In genomic region chr5:149418910-149419531, GRCh38 we compare ENCODE assay signal across 1 cellular context.
TF ChIP-seq lines count a peak whose summit lies in the region.

No MANE protein-coding gene starts in this region.

TF ChIP-seq in SK-N-SH treated with all-trans-retinoic acid at 6 μM for 48 hours, 23 proteins besides CTCF, POLR2A, EP300 and RAD21 (continued from another document):
- TF ChIP-seq CREB5 (CRISPR knock-in tag; IDR thresholded peaks at IDR 0.05; ENCODE audit: low read depth): no peak
- TF ChIP-seq, protein P1, sequence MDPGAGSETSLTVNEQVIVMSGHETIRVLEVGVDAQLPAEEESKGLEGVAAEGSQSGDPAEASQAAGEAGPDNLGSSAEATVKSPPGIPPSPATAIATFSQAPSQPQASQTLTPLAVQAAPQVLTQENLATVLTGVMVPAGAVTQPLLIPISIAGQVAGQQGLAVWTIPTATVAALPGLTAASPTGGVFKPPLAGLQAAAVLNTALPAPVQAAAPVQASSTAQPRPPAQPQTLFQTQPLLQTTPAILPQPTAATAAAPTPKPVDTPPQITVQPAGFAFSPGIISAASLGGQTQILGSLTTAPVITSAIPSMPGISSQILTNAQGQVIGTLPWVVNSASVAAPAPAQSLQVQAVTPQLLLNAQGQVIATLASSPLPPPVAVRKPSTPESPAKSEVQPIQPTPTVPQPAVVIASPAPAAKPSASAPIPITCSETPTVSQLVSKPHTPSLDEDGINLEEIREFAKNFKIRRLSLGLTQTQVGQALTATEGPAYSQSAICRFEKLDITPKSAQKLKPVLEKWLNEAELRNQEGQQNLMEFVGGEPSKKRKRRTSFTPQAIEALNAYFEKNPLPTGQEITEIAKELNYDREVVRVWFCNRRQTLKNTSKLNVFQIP (CRISPR knock-in tag; IDR thresholded peaks at IDR 0.05; ENCODE audit: borderline replicate concordance, low read depth): no peak
- no peak for TF ChIP-seq ESRRG (CRISPR knock-in tag; IDR thresholded peaks at IDR 0.05)
- TF ChIP-seq, protein P2, sequence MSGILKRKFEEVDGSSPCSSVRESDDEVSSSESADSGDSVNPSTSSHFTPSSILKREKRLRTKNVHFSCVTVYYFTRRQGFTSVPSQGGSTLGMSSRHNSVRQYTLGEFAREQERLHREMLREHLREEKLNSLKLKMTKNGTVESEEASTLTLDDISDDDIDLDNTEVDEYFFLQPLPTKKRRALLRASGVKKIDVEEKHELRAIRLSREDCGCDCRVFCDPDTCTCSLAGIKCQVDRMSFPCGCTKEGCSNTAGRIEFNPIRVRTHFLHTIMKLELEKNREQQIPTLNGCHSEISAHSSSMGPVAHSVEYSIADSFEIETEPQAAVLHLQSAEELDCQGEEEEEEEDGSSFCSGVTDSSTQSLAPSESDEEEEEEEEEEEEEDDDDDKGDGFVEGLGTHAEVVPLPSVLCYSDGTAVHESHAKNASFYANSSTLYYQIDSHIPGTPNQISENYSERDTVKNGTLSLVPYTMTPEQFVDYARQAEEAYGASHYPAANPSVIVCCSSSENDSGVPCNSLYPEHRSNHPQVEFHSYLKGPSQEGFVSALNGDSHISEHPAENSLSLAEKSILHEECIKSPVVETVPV (CRISPR knock-in tag; IDR thresholded peaks at IDR 0.05): no peak
- TF ChIP-seq RARB (CRISPR knock-in tag; IDR thresholded peaks at IDR 0.05): no peak
- no peak for TF ChIP-seq TOX (CRISPR knock-in tag; IDR thresholded peaks at IDR 0.05; ENCODE audit: borderline replicate concordance)
- no peak for TF ChIP-seq BACH2 (CRISPR knock-in tag; IDR thresholded peaks at IDR 0.05; ENCODE audit: borderline replicate concordance)
- TF ChIP-seq PATZ1 (CRISPR knock-in tag; IDR thresholded peaks at IDR 0.05; ENCODE audit: borderline replicate concordance): no peak
